ENCODE assay signal across 1 cellular context in genomic region chr11:31825453-31826391, GRCh38.
TF ChIP-seq lines count a peak whose summit lies in the region.

No MANE protein-coding gene starts in this region.

TF ChIP-seq in HepG2, 621 proteins besides CTCF, POLR2A, EP300 and RAD21:
- TF ChIP-seq ZNF703 (CRISPR knock-in tag; IDR thresholded peaks at IDR 0.05; ENCODE audit: borderline replicate concordance) (no peak), RARA (CRISPR knock-in tag; IDR thresholded peaks at IDR 0.05) (no peak), HNRNPL (IDR thresholded peaks at IDR 0.05; ENCODE audit: low read depth, low read length) (no peak), ZFP90 (CRISPR knock-in tag; IDR thresholded peaks at IDR 0.05; ENCODE audit: borderline replicate concordance) (no peak), ZIK1 (CRISPR knock-in tag; IDR thresholded peaks at IDR 0.05; ENCODE audit: borderline replicate concordance, low read depth) (no peak), BRCA1 (CRISPR knock-in tag; IDR thresholded peaks at IDR 0.05) (no peak), RXRA (CRISPR knock-in tag; IDR thresholded peaks at IDR 0.05) (no peak), SIN3B (IDR thresholded peaks at IDR 0.05; ENCODE audit: low read length) (no peak), POGZ (CRISPR knock-in tag; IDR thresholded peaks at IDR 0.05) (no peak), GRHL1 (CRISPR knock-in tag; conservative IDR thresholded peaks at IDR 0.05) (no peak), GFI1 (CRISPR knock-in tag; IDR thresholded peaks at IDR 0.05; ENCODE audit: borderline replicate concordance) (no peak), ZNF562 (CRISPR knock-in tag; IDR thresholded peaks at IDR 0.05; ENCODE audit: borderline replicate concordance) (no peak), CENPBD1 (CRISPR knock-in tag; IDR thresholded peaks at IDR 0.05; ENCODE audit: borderline replicate concordance, low read depth) (no peak), IRX3 (CRISPR knock-in tag; IDR thresholded peaks at IDR 0.05; ENCODE audit: borderline replicate concordance, low read depth) (no peak), GATAD2A (CRISPR knock-in tag; IDR thresholded peaks at IDR 0.05) (no peak)
- TF ChIP-seq, protein P1, sequence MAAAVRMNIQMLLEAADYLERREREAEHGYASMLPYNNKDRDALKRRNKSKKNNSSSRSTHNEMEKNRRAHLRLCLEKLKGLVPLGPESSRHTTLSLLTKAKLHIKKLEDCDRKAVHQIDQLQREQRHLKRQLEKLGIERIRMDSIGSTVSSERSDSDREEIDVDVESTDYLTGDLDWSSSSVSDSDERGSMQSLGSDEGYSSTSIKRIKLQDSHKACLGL (CRISPR knock-in tag; IDR thresholded peaks at IDR 0.05): no peak
- TF ChIP-seq, protein P2, sequence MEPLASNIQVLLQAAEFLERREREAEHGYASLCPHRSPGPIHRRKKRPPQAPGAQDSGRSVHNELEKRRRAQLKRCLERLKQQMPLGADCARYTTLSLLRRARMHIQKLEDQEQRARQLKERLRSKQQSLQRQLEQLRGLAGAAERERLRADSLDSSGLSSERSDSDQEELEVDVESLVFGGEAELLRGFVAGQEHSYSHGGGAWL (CRISPR knock-in tag; IDR thresholded peaks at IDR 0.05): no peak
- TF ChIP-seq, protein P3, sequence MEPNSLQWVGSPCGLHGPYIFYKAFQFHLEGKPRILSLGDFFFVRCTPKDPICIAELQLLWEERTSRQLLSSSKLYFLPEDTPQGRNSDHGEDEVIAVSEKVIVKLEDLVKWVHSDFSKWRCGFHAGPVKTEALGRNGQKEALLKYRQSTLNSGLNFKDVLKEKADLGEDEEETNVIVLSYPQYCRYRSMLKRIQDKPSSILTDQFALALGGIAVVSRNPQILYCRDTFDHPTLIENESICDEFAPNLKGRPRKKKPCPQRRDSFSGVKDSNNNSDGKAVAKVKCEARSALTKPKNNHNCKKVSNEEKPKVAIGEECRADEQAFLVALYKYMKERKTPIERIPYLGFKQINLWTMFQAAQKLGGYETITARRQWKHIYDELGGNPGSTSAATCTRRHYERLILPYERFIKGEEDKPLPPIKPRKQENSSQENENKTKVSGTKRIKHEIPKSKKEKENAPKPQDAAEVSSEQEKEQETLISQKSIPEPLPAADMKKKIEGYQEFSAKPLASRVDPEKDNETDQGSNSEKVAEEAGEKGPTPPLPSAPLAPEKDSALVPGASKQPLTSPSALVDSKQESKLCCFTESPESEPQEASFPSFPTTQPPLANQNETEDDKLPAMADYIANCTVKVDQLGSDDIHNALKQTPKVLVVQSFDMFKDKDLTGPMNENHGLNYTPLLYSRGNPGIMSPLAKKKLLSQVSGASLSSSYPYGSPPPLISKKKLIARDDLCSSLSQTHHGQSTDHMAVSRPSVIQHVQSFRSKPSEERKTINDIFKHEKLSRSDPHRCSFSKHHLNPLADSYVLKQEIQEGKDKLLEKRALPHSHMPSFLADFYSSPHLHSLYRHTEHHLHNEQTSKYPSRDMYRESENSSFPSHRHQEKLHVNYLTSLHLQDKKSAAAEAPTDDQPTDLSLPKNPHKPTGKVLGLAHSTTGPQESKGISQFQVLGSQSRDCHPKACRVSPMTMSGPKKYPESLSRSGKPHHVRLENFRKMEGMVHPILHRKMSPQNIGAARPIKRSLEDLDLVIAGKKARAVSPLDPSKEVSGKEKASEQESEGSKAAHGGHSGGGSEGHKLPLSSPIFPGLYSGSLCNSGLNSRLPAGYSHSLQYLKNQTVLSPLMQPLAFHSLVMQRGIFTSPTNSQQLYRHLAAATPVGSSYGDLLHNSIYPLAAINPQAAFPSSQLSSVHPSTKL (CRISPR knock-in tag; IDR thresholded peaks at IDR 0.05): no peak
